ENCODE assay signal across 21 cellular contexts in genomic region chr21:37202221-37202805, GRCh38.
DNase-seq lines count a peak whose midpoint lies in the region; ATAC-seq, FAIRE-seq and TF ChIP-seq lines count a peak whose summit lies in the region.
"Had no signal": no experiment of that assay in that cellular context is flagged by ENCODE, and none has a peak within 500 bp of the region (broad histone marks: within the 10 kb centered on the region; RNA-seq: fewer than 3 reads in every experiment).

No MANE protein-coding gene starts in this region.

- no peak overlapping the region for H3K14ac ChIP-seq in neuronal stem cell (ENCODE audit: low read length)

- H3K4me1 ChIP-seq in K562 (replicated peaks in 1 of 2; ENCODE audit: control insufficient read depth in 2 of 2, insufficient read depth in 2 of 2, low read length in 2 of 2) (peaks cover 0 to 2% of the 10 kb centered on the region in 2 experiments; a peak in 1 of 5 replicates), neuronal stem cell (ENCODE audit: control insufficient read depth in 2 of 2, insufficient read depth in 1 of 2, low read depth in 1 of 2, low read length in 2 of 2) (peaks cover 0 to 4% of the 10 kb centered on the region in 2 donors), mesendoderm (ENCODE audit: control insufficient read depth, low read depth, low read length) (no peaks in the 10 kb centered on the region)

- no peak for FAIRE-seq in K562 (lab: Jason Lieb, UNC)
- FAIRE-seq: D721Med had no signal

- TSS peak; percentile 37 for BruUV-seq in K562 (replicated peaks; lab: Mats Ljungman, UMichigan)

- no peak overlapping the region for H2BK5ac ChIP-seq in neuronal stem cell (ENCODE audit: low read length)
- no peak overlapping the region for H2BK5ac ChIP-seq in mesendoderm (ENCODE audit: low read length)

- H2AFZ ChIP-seq in K562 (ENCODE audit: low read depth, low read length) (no peak overlapping the region), neuronal stem cell (ENCODE audit: low read length) (no peak overlapping the region)

- CTCF ChIA-PET in activated naive CD4-positive, alpha-beta T cell treated with anti-CD3 and anti-CD28 coated beads, Interleukin-2, amount 10 ng/mL, durations not matched to agents 7 days and 5 days (lab: Charles Lee): no interaction called here
- CTCF ChIA-PET in K562 (lab: Yijun Ruan, JAX; ENCODE audit: low intra/inter-chr PET ratio): no interaction called here

- no peaks in the 10 kb centered on the region for H3K79me2 ChIP-seq in K562 (ENCODE audit: control insufficient read depth, insufficient read depth, low read length)
- no peaks in the 10 kb centered on the region for H3K79me2 ChIP-seq in mesendoderm (ENCODE audit: control insufficient read depth, insufficient read depth, low read length)

- peak overlapping the region; percentile 9 for H3K27ac Mint-ChIP-seq in activated naive CD4-positive, alpha-beta T cell treated with anti-CD3 and anti-CD28 coated beads, Interleukin-2, amount 10 ng/mL, durations not matched to agents 7 days and 5 days
- H3K27ac Mint-ChIP-seq: CD4-positive, alpha-beta T cell had no signal

- in situ Hi-C loops in K562 (cut with MboI): no loop called here

- H3K4me3 ChIP-seq in K562: no peak overlapping the region
- H3K4me3 ChIP-seq in neuronal stem cell (ENCODE audit: low read length in 2 of 2): no peak overlapping the region
- H3K4me3 ChIP-seq in mesendoderm (ENCODE audit: low read length): no peak overlapping the region
- H3K4me3 ChIP-seq: Peyer's patch had no signal

- H3K4me3 Mint-ChIP-seq in activated naive CD4-positive, alpha-beta T cell treated with anti-CD3 and anti-CD28 coated beads, Interleukin-2, amount 10 ng/mL, durations not matched to agents 7 days and 5 days: no peak overlapping the region
- H3K4me3 Mint-ChIP-seq: CD4-positive, alpha-beta T cell; H9 had no signal

- no peak for TF ChIP-seq CTCF in K562 (IDR thresholded peaks at IDR 0.05 in 2 of 3, conservative IDR thresholded peaks at IDR 0.05 in 1 of 3; ENCODE audit: insufficient read depth in 2 of 3, low read depth in 1 of 3, low read length in 3 of 3)

- H4K20me1 ChIP-seq in K562 (replicated peaks; ENCODE audit: control insufficient read depth, insufficient read depth, low read length): no peaks in the 10 kb centered on the region

- no peak for TF ChIP-seq RAD21 in K562 (CRISPR knock-in tag; conservative IDR thresholded peaks at IDR 0.05 in 1 of 2, IDR thresholded peaks at IDR 0.05 in 1 of 2)

- intact Hi-C loops in K562 (cut with micrococcal nuclease): no loop called here

- no peak for DNase-seq in activated naive CD4-positive, alpha-beta T cell treated with anti-CD3 and anti-CD28 coated beads, Interleukin-2, amount 10 ng/mL, durations not matched to agents 7 days and 5 days
- no peak for DNase-seq in activated naive CD4-positive, alpha-beta T cell (lab: John Stamatoyannopoulos, UW)
- DNase-seq in MV-4-11 (lab: John Stamatoyannopoulos, UW) (peak; percentile 26), K562 (ENCODE audit: extremely low read depth in 1 of 4, low spot score in 3 of 4) (no peak), neuronal stem cell (ENCODE audit: low spot score) (no peak), OCI-M1 (lab: John Stamatoyannopoulos, UW) (no peak), mesendoderm (no peak)
- DNase-seq in activated effector memory CD4-positive, alpha-beta T cell treated with anti-CD3 and anti-CD28 coated beads, Interleukin-2, amount 50 U/mL, for 16 hours: no peak
- DNase-seq: BE2C; CD4-positive, alpha-beta T cell; DMS79; H9; NCI-H1417; NCI-H1930; NCI-H2171; NCI-H446; Peyer's patch; Right ventricle myocardium superior had no signal

- H3K4me2 ChIP-seq in K562 (ENCODE audit: insufficient read depth, low read length) (no peak overlapping the region), neuronal stem cell (ENCODE audit: insufficient read depth, low read length, poor library complexity, severe bottlenecking) (no peak overlapping the region), mesendoderm (ENCODE audit: low read length) (no peak overlapping the region)

- H3K36me3 ChIP-seq in K562 (ENCODE audit: control insufficient read depth, insufficient read depth, low read length) (peaks cover 53% of the 10 kb centered on the region), neuronal stem cell (replicated peaks in 1 of 2; ENCODE audit: control insufficient read depth in 2 of 2, insufficient read depth in 2 of 2, low read length in 2 of 2) (peaks cover 21 to 75% of the 10 kb centered on the region in 2 donors), mesendoderm (ENCODE audit: control insufficient read depth, insufficient read depth, low read length) (peaks cover 6% of the 10 kb centered on the region)

- H3K4me1 Mint-ChIP-seq in activated naive CD4-positive, alpha-beta T cell treated with anti-CD3 and anti-CD28 coated beads, Interleukin-2, amount 10 ng/mL, durations not matched to agents 7 days and 5 days: peaks cover 9% of the 10 kb centered on the region

- no peak overlapping the region for H3K4ac ChIP-seq in neuronal stem cell (ENCODE audit: low read length)
- no peak overlapping the region for H3K4ac ChIP-seq in mesendoderm (ENCODE audit: low read depth, low read length)

- H2AK5ac ChIP-seq in neuronal stem cell (ENCODE audit: low read depth, low read length): no peak overlapping the region
- H2AK5ac ChIP-seq in mesendoderm (ENCODE audit: low read length): no peak overlapping the region

- H3K9me3 ChIP-seq in K562 (replicated peaks; ENCODE audit: control insufficient read depth, insufficient read depth, low read depth, low read length) (no peaks in the 10 kb centered on the region), neuronal stem cell (replicated peaks in 1 of 2; ENCODE audit: control insufficient read depth in 2 of 2, insufficient read depth in 1 of 2, low read depth in 1 of 2, low read length in 2 of 2) (peaks cover 1 to 15% of the 10 kb centered on the region in 2 donors)
- H3K9me3 ChIP-seq: BE2C, Peyer's patch had no signal

- POLR2A ChIA-PET in K562 (lab: Yijun Ruan, JAX): interaction anchor here (0.5 kb wide), 1 partner anchor 64 kb away, joined by 3 read pairs; no protein-coding TSS in a partner anchor

- no peak overlapping the region for H4K91ac ChIP-seq in neuronal stem cell (ENCODE audit: low read depth, low read length, poor library complexity)

- no peaks in the 10 kb centered on the region for H3K9me1 ChIP-seq in K562 (ENCODE audit: control insufficient read depth, insufficient read depth, low read length)

- H3K56ac ChIP-seq in mesendoderm (ENCODE audit: low read length): no peak overlapping the region

- TF ChIP-seq EP300 in K562 (IDR thresholded peaks at IDR 0.05; ENCODE audit: low read length): no peak

- H3K27me3 ChIP-seq in K562 (ENCODE audit: control insufficient read depth in 2 of 2, insufficient read depth in 2 of 2, low read length in 2 of 2) (no peaks in the 10 kb centered on the region), neuronal stem cell (ENCODE audit: control insufficient read depth in 3 of 3, insufficient read depth in 3 of 3, low read depth in 1 of 3, low read length in 3 of 3) (peaks cover 0 to 2% (median 0%) of the 10 kb centered on the region in 3 experiments), mesendoderm (ENCODE audit: insufficient read depth, low read length, poor library complexity) (no peaks in the 10 kb centered on the region)
- H3K27me3 ChIP-seq: BE2C, Peyer's patch had no signal

- TF ChIP-seq POLR2A in K562 (conservative IDR thresholded peaks at IDR 0.05): no peak

- H3K36me3 Mint-ChIP-seq in activated naive CD4-positive, alpha-beta T cell treated with anti-CD3 and anti-CD28 coated beads, Interleukin-2, amount 10 ng/mL, durations not matched to agents 7 days and 5 days: peaks cover 25% of the 10 kb centered on the region

- H2BK120ac ChIP-seq in neuronal stem cell (ENCODE audit: low read depth, low read length) (no peak overlapping the region), mesendoderm (ENCODE audit: low read depth, low read length) (no peak overlapping the region)

- no peaks in the 10 kb centered on the region for H3K27me3 Mint-ChIP-seq in activated naive CD4-positive, alpha-beta T cell treated with anti-CD3 and anti-CD28 coated beads, Interleukin-2, amount 10 ng/mL, durations not matched to agents 7 days and 5 days
- H3K27me3 Mint-ChIP-seq: CD4-positive, alpha-beta T cell had no signal

- no peaks in the 10 kb centered on the region for H3K9me3 Mint-ChIP-seq in activated naive CD4-positive, alpha-beta T cell treated with anti-CD3 and anti-CD28 coated beads, Interleukin-2, amount 10 ng/mL, durations not matched to agents 7 days and 5 days
- H3K9me3 Mint-ChIP-seq: CD4-positive, alpha-beta T cell; H9 had no signal

- peaks cover 2% of the 10 kb centered on the region for H3K79me1 ChIP-seq in neuronal stem cell (ENCODE audit: low read depth, low read length)
- no peaks in the 10 kb centered on the region for H3K79me1 ChIP-seq in mesendoderm (ENCODE audit: low read length)

- ATAC-seq in K562: no peak
- ATAC-seq: SK-N-SH treated with all-trans-retinoic acid at 6 μM for 48 hours had no signal

- H3K18ac ChIP-seq in neuronal stem cell (ENCODE audit: low read length): peak overlapping the region; percentile 27
- H3K18ac ChIP-seq in mesendoderm (ENCODE audit: low read length): no peak overlapping the region

- H4K8ac ChIP-seq in neuronal stem cell (ENCODE audit: low read depth, low read length): no peak overlapping the region
- no peak overlapping the region for H4K8ac ChIP-seq in mesendoderm (ENCODE audit: low read depth, low read length)

- H3K23ac ChIP-seq in neuronal stem cell (ENCODE audit: low read depth, low read length, poor library complexity): no peak overlapping the region
- H3K23ac ChIP-seq in mesendoderm (ENCODE audit: low read length): no peak overlapping the region

- H2BK15ac ChIP-seq in neuronal stem cell (ENCODE audit: low read length) (no peak overlapping the region), mesendoderm (replicated peaks; ENCODE audit: low read depth) (no peak overlapping the region)

- WGBS in K562 (ENCODE audit: insufficient coverage, low coverage, missing lambda C conversion rate): 82% methylated on average over 7 of the region's 9 CpGs
- no CpG with 5 or more reads among the region's 9 CpGs for WGBS in neuronal stem cell (ENCODE audit: extremely low coverage in 2 of 2, insufficient read length in 2 of 2, insufficient replicate concordance in 1 of 2), 2 donors
- WGBS in mesendoderm (ENCODE audit: extremely low coverage, insufficient coverage, low lambda C conversion rate): no CpG with 5 or more reads among the region's 9 CpGs

- H2BK12ac ChIP-seq in neuronal stem cell (ENCODE audit: low read length): no peak overlapping the region

- no peak overlapping the region for H4K5ac ChIP-seq in mesendoderm (ENCODE audit: low read length)

- H3K27ac ChIP-seq in K562 (ENCODE audit: extremely low read depth, low read depth, low read length) (no peak overlapping the region), neuronal stem cell (replicated peaks; ENCODE audit: low read length) (no peak overlapping the region), mesendoderm (ENCODE audit: low read depth, low read length) (no peak overlapping the region)
- H3K27ac ChIP-seq: 22Rv1, Peyer's patch had no signal

- H3K9ac ChIP-seq in K562 (ENCODE audit: insufficient read depth in 1 of 2, low read depth in 2 of 2, low read length in 2 of 2): no peak overlapping the region
- no peak overlapping the region for H3K9ac ChIP-seq in neuronal stem cell (ENCODE audit: low read depth, low read length, poor library complexity)
- no peak overlapping the region for H3K9ac ChIP-seq in mesendoderm (ENCODE audit: low read length)

TF ChIP-seq in K562, 482 proteins besides CTCF, POLR2A, EP300 and RAD21 (continues in another document):
- TF ChIP-seq TCF3 (CRISPR knock-in tag; IDR thresholded peaks at IDR 0.05) (no peak), KLF6 (CRISPR knock-in tag; IDR thresholded peaks at IDR 0.05; ENCODE audit: borderline replicate concordance) (no peak)
